Comparison of ENCODE assay signal across 8 cellular contexts in genomic region chr11:45846974-45847907, GRCh38. TPM values are rescaled to one million over a fixed set of nuclear protein-coding genes. Genes with fewer than 3 reads are reported as not detected.
DNase-seq lines count a peak whose midpoint lies in the region; ATAC-seq and TF ChIP-seq lines count a peak whose summit lies in the region.

TSS of gene CRY2 (plus strand) at chr11:45847475. CDS start at chr11:45847491, 16 bp downstream.

- peak; percentile 89 for DNase-seq in GM04503 (ENCODE audit: low read depth)
- DNase-seq in HFFc6 = peak; percentile 98
- peak; percentile 98 for DNase-seq in NB4 (ENCODE audit: low read depth)
- DNase-seq in SK-N-MC (ENCODE audit: low read depth, low spot score) = peak; percentile 75
- DNase-seq in activated naive CD4-positive, alpha-beta T cell treated with anti-CD3 and anti-CD28 coated beads, Interleukin-2, amount 10 ng/mL, durations not matched to agents 7 days and 5 days = peak; percentile 98
- peak; percentile 90 for DNase-seq in non-pigmented ciliary epithelial cell (ENCODE audit: low read depth)
- peak; percentile 98 for DNase-seq in superior temporal gyrus (ENCODE audit: extremely low spot score)

- no peaks in the 10 kb centered on the region for H3K27me3 ChIP-seq in gastroesophageal sphincter

- TF ChIP-seq CTCF in HFFc6 (IDR thresholded peaks at IDR 0.05) = no peak
- TF ChIP-seq CTCF in NB4 (IDR thresholded peaks at IDR 0.05; ENCODE audit: low read depth, low read length) = no peak
- no peak for TF ChIP-seq CTCF in gastroesophageal sphincter (IDR thresholded peaks at IDR 0.05)

- CTCF ChIA-PET in activated naive CD4-positive, alpha-beta T cell treated with anti-CD3 and anti-CD28 coated beads, Interleukin-2, amount 10 ng/mL, durations not matched to agents 7 days and 5 days (lab: Charles Lee) = interaction anchor here (1.6 kb wide), 1 partner anchor 76 kb away, joined by 7 read pairs; no protein-coding TSS in a partner anchor

- peaks cover 44% of the 10 kb centered on the region for H3K4me1 Mint-ChIP-seq in HFFc6 (ENCODE audit: low read depth)
- peaks cover 51% of the 10 kb centered on the region for H3K4me1 Mint-ChIP-seq in activated naive CD4-positive, alpha-beta T cell treated with anti-CD3 and anti-CD28 coated beads, Interleukin-2, amount 10 ng/mL, durations not matched to agents 7 days and 5 days

- H3K27ac ChIP-seq in SK-N-MC (no peak within 1 kb of the TSS), gastroesophageal sphincter (peak within 1 kb of the TSS; percentile 96 to 99 (median 98))

- WGBS in gastroesophageal sphincter (ENCODE audit: low coverage in 1 of 2), 2 donors = 0% methylated on average over 2 to 6 of the region's 75 CpGs

- TF ChIP-seq POLR2A in NB4 (IDR thresholded peaks at IDR 0.05; ENCODE audit: extremely low read depth, insufficient read length) (peak; percentile 74), gastroesophageal sphincter (IDR thresholded peaks at IDR 0.05) (peak; percentile 99)

- H3K4me1 ChIP-seq in gastroesophageal sphincter = peaks cover 13 to 62% (median 37%) of the 10 kb centered on the region in 3 donors

- H3K27ac Mint-ChIP-seq in HFFc6 = peak within 1 kb of the TSS; percentile 92
- peak within 1 kb of the TSS; percentile 89 for H3K27ac Mint-ChIP-seq in activated naive CD4-positive, alpha-beta T cell treated with anti-CD3 and anti-CD28 coated beads, Interleukin-2, amount 10 ng/mL, durations not matched to agents 7 days and 5 days

- ATAC-seq in gastroesophageal sphincter = peak; percentile 95

- no peak for TF ChIP-seq EP300 in gastroesophageal sphincter (IDR thresholded peaks at IDR 0.05)

- H3K27me3 Mint-ChIP-seq in HFFc6 (ENCODE audit: insufficient read depth) = peaks cover 4% of the 10 kb centered on the region
- peaks cover 23% of the 10 kb centered on the region for H3K27me3 Mint-ChIP-seq in activated naive CD4-positive, alpha-beta T cell treated with anti-CD3 and anti-CD28 coated beads, Interleukin-2, amount 10 ng/mL, durations not matched to agents 7 days and 5 days

- peak within 1 kb of the TSS; percentile 89 for H3K4me3 Mint-ChIP-seq in HFFc6
- H3K4me3 Mint-ChIP-seq in activated naive CD4-positive, alpha-beta T cell treated with anti-CD3 and anti-CD28 coated beads, Interleukin-2, amount 10 ng/mL, durations not matched to agents 7 days and 5 days = peak within 1 kb of the TSS; percentile 80

- no peaks in the 10 kb centered on the region for H3K9me3 Mint-ChIP-seq in HFFc6
- no peaks in the 10 kb centered on the region for H3K9me3 Mint-ChIP-seq in activated naive CD4-positive, alpha-beta T cell treated with anti-CD3 and anti-CD28 coated beads, Interleukin-2, amount 10 ng/mL, durations not matched to agents 7 days and 5 days

- H3K36me3 ChIP-seq in SK-N-MC (ENCODE audit: insufficient read depth, low read length) (no peaks in the 10 kb centered on the region), gastroesophageal sphincter (no peaks in the 10 kb centered on the region)

- H3K9ac ChIP-seq in SK-N-MC (ENCODE audit: insufficient read length) = peak within 1 kb of the TSS; percentile 75

- no peaks in the 10 kb centered on the region for H3K9me3 ChIP-seq in SK-N-MC (ENCODE audit: low read depth, low read length)
- no peaks in the 10 kb centered on the region for H3K9me3 ChIP-seq in gastroesophageal sphincter

- H3K36me3 Mint-ChIP-seq in HFFc6 (ENCODE audit: low read depth) = no peaks in the 10 kb centered on the region
- H3K36me3 Mint-ChIP-seq in activated naive CD4-positive, alpha-beta T cell treated with anti-CD3 and anti-CD28 coated beads, Interleukin-2, amount 10 ng/mL, durations not matched to agents 7 days and 5 days = peaks cover 11% of the 10 kb centered on the region

- peak within 1 kb of the TSS; percentile 79 for H3K4me3 ChIP-seq in NB4 (ENCODE audit: low read depth, low read length)
- H3K4me3 ChIP-seq in SK-N-MC = peak within 1 kb of the TSS; percentile 95
- H3K4me3 ChIP-seq in gastroesophageal sphincter = peak within 1 kb of the TSS; percentile 92 to 94

RNA-seq across cellular contexts. Expression of gene CRY2, which starts in this region (rescaled TPM):
- total RNA-seq in HFFc6 (2021; fragmentation: NEBNext Ultra II Directional; extraction: Animal tissue kit (Norgen Biotek cat#: 25700)) = 10 to 100 TPM; 12.5 to 16.4 (median 14.1) TPM
- total RNA-seq in gastroesophageal sphincter = 10 to 100 TPM; 38.8 to 82.0 (median 47.7) TPM
